ENCODE assay signal across 8 cellular contexts in genomic region chr4:25439913-25440477, GRCh38.
DNase-seq lines count a peak whose midpoint lies in the region; ATAC-seq, FAIRE-seq and TF ChIP-seq lines count a peak whose summit lies in the region.

No MANE protein-coding gene starts in this region.

- H3K4me3 Mint-ChIP-seq in T-cell (no peak overlapping the region), MCF 10A (ENCODE audit: unreplicated experiment) (no peak overlapping the region)

- DNase-seq in AG08396 (ENCODE audit: low spot score) (peak; percentile 75), GM18507 (ENCODE audit: extremely low spot score, insufficient read length, low read depth) (peak; percentile 28), NCI-H146 treated with DMSO at 0.1 percent for 48 hours (lab: John Stamatoyannopoulos, UW; ENCODE audit: unreplicated experiment) (peak; percentile 73), T-cell (peak in 24 of 34 experiments; percentile 4 to 41 (median 16)), MCF 10A (ENCODE audit: unreplicated experiment) (peak; percentile 77), inferior parietal cortex (ENCODE audit: extremely low spot score) (peak; percentile 92)
- peak; percentile 9 to 28 (median 22) for DNase-seq in stimulated activated CD4-positive, alpha-beta T cell treated with anti-CD3 and anti-CD28 coated beads, Interleukin-1b, Interleukin-23, amount 100 ng/mL, for 24 hours (ENCODE audit: low read depth in 4 of 4, low spot score in 1 of 4)

- intact Hi-C loops in MCF 10A (cut with micrococcal nuclease): loop anchor here (5.0 kb wide), 1 partner anchor 547 kb away; no protein-coding TSS in a partner anchor

- CTCF ChIA-PET in T-cell (lab: Charles Lee): interaction anchor here in 1 of 2 donors (0.7 kb wide), 1 partner anchor 13 kb away, joined by 3 read pairs; no protein-coding TSS in a partner anchor
- CTCF ChIA-PET in MCF 10A (lab: Yijun Ruan, JAX): interaction anchor here (0.6 to 10.8 kb wide), 58 partner anchors 8 to 970 kb away, joined by 3 to 309 read pairs (median 4); partner anchors contain the start of genes ANAPC4 and SLC34A2

- no TSS peak for BruUV-seq in MCF 10A (replicated peaks; lab: Mats Ljungman, UMichigan)

- H3K9me3 Mint-ChIP-seq in T-cell (peaks cover 4 to 10% (median 7%) of the 10 kb centered on the region in 3 donors), MCF 10A (ENCODE audit: unreplicated experiment) (no peaks in the 10 kb centered on the region)

- ATAC-seq in HG02938 (IDR thresholded peaks at IDR 0.05; ENCODE audit: unreplicated experiment): peak; percentile 93
- ATAC-seq in T-cell (replicated peaks in 1 of 4): peak in 1 of 4 experiments; percentile 35

- FAIRE-seq in GM18507 (lab: Jason Lieb, UNC): peak; percentile 80

- H3K27ac Mint-ChIP-seq in T-cell (no peak overlapping the region), MCF 10A (ENCODE audit: low read depth, unreplicated experiment) (no peak overlapping the region)

- H3K4me1 Mint-ChIP-seq in T-cell: no peaks in the 10 kb centered on the region
- no peaks in the 10 kb centered on the region for H3K4me1 Mint-ChIP-seq in MCF 10A (ENCODE audit: insufficient read depth, unreplicated experiment)

- H3K36me3 Mint-ChIP-seq in T-cell (peaks cover 2% of the 10 kb centered on the region), MCF 10A (ENCODE audit: insufficient read depth, unreplicated experiment) (no peaks in the 10 kb centered on the region)

- peaks cover 0 to 8% of the 10 kb centered on the region in 2 donors for H3K27me3 Mint-ChIP-seq in T-cell
- H3K27me3 Mint-ChIP-seq in MCF 10A (ENCODE audit: insufficient read depth, unreplicated experiment): no peaks in the 10 kb centered on the region

- TF ChIP-seq CTCF in MCF 10A (IDR thresholded peaks at IDR 0.05; ENCODE audit: unreplicated experiment): peak; percentile 73

- POLR2A ChIA-PET in T-cell (lab: Charles Lee): interaction anchor here in 1 of 2 donors (0.6 kb wide), 1 partner anchor 914 kb away, joined by 5 read pairs; no protein-coding TSS in a partner anchor
- POLR2A ChIA-PET in MCF 10A (lab: Yijun Ruan, JAX): interaction anchor here (0.8 to 1.3 kb wide), 2 partner anchors 328 to 332 kb away, joined by 3 to 4 read pairs; no protein-coding TSS in a partner anchor

Comparison
In these comparisons a context has a peak if more than half of its experiments do, and no peak if none do; other contexts are left out.
1. DNase-seq: peak in every context shown above with its lines; median percentile 92 in inferior parietal cortex; 77 in MCF 10A; 75 in AG08396; 73 in NCI-H146 treated with DMSO at 0.1 percent for 48 hours; 28 in GM18507; 22 in stimulated activated CD4-positive, alpha-beta T cell treated with anti-CD3 and anti-CD28 coated beads, Interleukin-1b, Interleukin-23, amount 100 ng/mL, for 24 hours; 16 in T-cell.